1 cellular context compared by ENCODE assay signal in the genomic region with DNA sequence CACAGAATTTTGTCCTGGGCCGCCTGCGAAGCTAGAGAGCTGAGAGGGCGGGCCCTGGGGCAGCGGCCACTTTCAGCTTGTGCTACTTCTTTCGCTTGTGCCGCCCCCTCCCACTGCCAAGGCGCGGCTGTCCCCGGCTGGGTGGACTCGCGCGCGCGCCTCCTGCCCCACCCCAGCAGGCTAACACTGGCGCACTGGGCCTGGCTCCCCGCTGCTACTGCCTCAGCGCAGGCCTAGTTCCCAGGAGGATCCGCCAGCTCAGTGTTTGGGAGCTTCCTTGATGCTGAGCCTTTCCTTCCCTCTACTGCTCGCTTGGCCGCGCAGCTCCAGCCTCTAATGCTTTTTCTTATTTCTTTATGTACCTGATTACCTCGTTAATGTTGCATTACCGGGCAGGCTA.
TF ChIP-seq lines count a peak whose summit lies in the region.

No MANE protein-coding gene starts in this region.

TF ChIP-seq in GM23338, 12 proteins besides CTCF, POLR2A, EP300 and RAD21 (continued from another document):
- TF ChIP-seq, protein P1, sequence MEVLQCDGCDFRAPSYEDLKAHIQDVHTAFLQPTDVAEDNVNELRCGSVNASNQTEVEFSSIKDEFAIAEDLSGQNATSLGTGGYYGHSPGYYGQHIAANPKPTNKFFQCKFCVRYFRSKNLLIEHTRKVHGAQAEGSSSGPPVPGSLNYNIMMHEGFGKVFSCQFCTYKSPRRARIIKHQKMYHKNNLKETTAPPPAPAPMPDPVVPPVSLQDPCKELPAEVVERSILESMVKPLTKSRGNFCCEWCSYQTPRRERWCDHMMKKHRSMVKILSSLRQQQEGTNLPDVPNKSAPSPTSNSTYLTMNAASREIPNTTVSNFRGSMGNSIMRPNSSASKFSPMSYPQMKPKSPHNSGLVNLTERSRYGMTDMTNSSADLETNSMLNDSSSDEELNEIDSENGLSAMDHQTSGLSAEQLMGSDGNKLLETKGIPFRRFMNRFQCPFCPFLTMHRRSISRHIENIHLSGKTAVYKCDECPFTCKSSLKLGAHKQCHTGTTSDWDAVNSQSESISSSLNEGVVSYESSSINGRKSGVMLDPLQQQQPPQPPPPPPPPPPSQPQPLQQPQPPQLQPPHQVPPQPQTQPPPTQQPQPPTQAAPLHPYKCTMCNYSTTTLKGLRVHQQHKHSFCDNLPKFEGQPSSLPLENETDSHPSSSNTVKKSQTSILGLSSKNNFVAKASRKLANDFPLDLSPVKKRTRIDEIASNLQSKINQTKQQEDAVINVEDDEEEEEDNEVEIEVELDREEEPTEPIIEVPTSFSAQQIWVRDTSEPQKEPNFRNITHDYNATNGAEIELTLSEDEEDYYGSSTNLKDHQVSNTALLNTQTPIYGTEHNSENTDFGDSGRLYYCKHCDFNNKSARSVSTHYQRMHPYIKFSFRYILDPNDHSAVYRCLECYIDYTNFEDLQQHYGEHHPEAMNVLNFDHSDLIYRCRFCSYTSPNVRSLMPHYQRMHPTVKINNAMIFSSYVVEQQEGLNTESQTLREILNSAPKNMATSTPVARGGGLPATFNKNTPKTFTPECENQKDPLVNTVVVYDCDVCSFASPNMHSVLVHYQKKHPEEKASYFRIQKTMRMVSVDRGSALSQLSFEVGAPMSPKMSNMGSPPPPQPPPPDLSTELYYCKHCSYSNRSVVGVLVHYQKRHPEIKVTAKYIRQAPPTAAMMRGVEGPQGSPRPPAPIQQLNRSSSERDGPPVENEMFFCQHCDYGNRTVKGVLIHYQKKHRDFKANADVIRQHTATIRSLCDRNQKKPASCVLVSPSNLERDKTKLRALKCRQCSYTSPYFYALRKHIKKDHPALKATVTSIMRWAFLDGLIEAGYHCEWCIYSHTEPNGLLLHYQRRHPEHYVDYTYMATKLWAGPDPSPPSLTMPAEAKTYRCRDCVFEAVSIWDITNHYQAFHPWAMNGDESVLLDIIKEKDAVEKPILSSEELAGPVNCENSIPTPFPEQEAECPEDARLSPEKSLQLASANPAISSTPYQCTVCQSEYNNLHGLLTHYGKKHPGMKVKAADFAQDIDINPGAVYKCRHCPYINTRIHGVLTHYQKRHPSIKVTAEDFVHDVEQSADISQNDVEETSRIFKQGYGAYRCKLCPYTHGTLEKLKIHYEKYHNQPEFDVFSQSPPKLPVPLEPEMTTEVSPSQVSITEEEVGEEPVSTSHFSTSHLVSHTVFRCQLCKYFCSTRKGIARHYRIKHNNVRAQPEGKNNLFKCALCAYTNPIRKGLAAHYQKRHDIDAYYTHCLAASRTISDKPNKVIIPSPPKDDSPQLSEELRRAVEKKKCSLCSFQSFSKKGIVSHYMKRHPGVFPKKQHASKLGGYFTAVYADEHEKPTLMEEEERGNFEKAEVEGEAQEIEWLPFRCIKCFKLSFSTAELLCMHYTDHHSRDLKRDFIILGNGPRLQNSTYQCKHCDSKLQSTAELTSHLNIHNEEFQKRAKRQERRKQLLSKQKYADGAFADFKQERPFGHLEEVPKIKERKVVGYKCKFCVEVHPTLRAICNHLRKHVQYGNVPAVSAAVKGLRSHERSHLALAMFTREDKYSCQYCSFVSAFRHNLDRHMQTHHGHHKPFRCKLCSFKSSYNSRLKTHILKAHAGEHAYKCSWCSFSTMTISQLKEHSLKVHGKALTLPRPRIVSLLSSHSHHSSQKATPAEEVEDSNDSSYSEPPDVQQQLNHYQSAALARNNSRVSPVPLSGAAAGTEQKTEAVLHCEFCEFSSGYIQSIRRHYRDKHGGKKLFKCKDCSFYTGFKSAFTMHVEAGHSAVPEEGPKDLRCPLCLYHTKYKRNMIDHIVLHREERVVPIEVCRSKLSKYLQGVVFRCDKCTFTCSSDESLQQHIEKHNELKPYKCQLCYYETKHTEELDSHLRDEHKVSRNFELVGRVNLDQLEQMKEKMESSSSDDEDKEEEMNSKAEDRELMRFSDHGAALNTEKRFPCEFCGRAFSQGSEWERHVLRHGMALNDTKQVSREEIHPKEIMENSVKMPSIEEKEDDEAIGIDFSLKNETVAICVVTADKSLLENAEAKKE (CRISPR knock-in tag; IDR thresholded peaks at IDR 0.05) = no peak
- TF ChIP-seq POLR2AphosphoS5 (IDR thresholded peaks at IDR 0.05; ENCODE audit: low read depth) (no peak), CREB1 (CRISPR knock-in tag; IDR thresholded peaks at IDR 0.05; ENCODE audit: low read depth) (no peak), ZNF114 (CRISPR knock-in tag; IDR thresholded peaks at IDR 0.05) (no peak), EZH2 (IDR thresholded peaks at IDR 0.05; ENCODE audit: low read depth, unreplicated experiment) (no peak), NANOG (IDR thresholded peaks at IDR 0.05; ENCODE audit: borderline replicate concordance) (no peak), JUNB (IDR thresholded peaks at IDR 0.05; ENCODE audit: unreplicated experiment) (no peak), EZH2phosphoT487 (IDR thresholded peaks at IDR 0.05; ENCODE audit: unreplicated experiment) (no peak)
- TF ChIP-seq, protein P2, sequence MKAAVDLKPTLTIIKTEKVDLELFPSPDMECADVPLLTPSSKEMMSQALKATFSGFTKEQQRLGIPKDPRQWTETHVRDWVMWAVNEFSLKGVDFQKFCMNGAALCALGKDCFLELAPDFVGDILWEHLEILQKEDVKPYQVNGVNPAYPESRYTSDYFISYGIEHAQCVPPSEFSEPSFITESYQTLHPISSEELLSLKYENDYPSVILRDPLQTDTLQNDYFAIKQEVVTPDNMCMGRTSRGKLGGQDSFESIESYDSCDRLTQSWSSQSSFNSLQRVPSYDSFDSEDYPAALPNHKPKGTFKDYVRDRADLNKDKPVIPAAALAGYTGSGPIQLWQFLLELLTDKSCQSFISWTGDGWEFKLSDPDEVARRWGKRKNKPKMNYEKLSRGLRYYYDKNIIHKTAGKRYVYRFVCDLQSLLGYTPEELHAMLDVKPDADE (IDR thresholded peaks at IDR 0.05) = no peak
